In genomic region chr2:134120160-134120717, GRCh38 we compare ENCODE assay signal across 8 cellular contexts.
DNase-seq lines count a peak whose midpoint lies in the region; ATAC-seq and TF ChIP-seq lines count a peak whose summit lies in the region.

No MANE protein-coding gene starts in this region.

- no peak overlapping the region for H4K5ac ChIP-seq in mesendoderm (ENCODE audit: low read length)

- H3K9me3 ChIP-seq in Caco-2 (no peaks in the 10 kb centered on the region), HAP-1 (no peaks in the 10 kb centered on the region), Panc1 (ENCODE audit: control insufficient read depth, insufficient read depth, low read depth, low read length) (no peaks in the 10 kb centered on the region), upper lobe of right lung (no peaks in the 10 kb centered on the region)

- H3K27me3 ChIP-seq in Caco-2 (replicated peaks; ENCODE audit: control insufficient read depth, insufficient read depth, low read length) = no peaks in the 10 kb centered on the region
- H3K27me3 ChIP-seq in HAP-1 (ENCODE audit: low read depth) = no peaks in the 10 kb centered on the region
- peaks cover 7% of the 10 kb centered on the region for H3K27me3 ChIP-seq in Panc1 (ENCODE audit: control insufficient read depth, insufficient read depth, low read length)
- no peaks in the 10 kb centered on the region for H3K27me3 ChIP-seq in mesendoderm (ENCODE audit: insufficient read depth, low read length, poor library complexity)
- no peaks in the 10 kb centered on the region for H3K27me3 ChIP-seq in upper lobe of right lung

- no peaks in the 10 kb centered on the region for H3K9me3 Mint-ChIP-seq in Caco-2 (ENCODE audit: unreplicated experiment)

- peak overlapping the region; percentile 36 for H3K4me2 ChIP-seq in mesendoderm (ENCODE audit: low read length)

- H3K4me3 ChIP-seq in Caco-2 (ENCODE audit: low read depth, low read length) (peak overlapping the region; percentile 88), HAP-1 (peak overlapping the region; percentile 68), Panc1 (ENCODE audit: low read depth in 2 of 2, low read length in 2 of 2) (peak overlapping the region; percentile 73 to 74), choroid plexus epithelial cell (ENCODE audit: low read depth, low read length) (peak overlapping the region; percentile 76), mesendoderm (ENCODE audit: low read length) (peak overlapping the region; percentile 55), upper lobe of right lung (peak overlapping the region; percentile 98)

- H3K79me2 ChIP-seq in mesendoderm (ENCODE audit: control insufficient read depth, insufficient read depth, low read length) = peaks cover 38% of the 10 kb centered on the region

- H3K36me3 ChIP-seq in Caco-2 (ENCODE audit: control insufficient read depth, insufficient read depth, low read length) = no peaks in the 10 kb centered on the region
- no peaks in the 10 kb centered on the region for H3K36me3 ChIP-seq in HAP-1 (replicated peaks)
- H3K36me3 ChIP-seq in Panc1 (ENCODE audit: control insufficient read depth, insufficient read depth, low read length) = no peaks in the 10 kb centered on the region
- H3K36me3 ChIP-seq in mesendoderm (ENCODE audit: control insufficient read depth, insufficient read depth, low read length) = no peaks in the 10 kb centered on the region
- H3K36me3 ChIP-seq in upper lobe of right lung = no peaks in the 10 kb centered on the region

- peak overlapping the region; percentile 83 for H3K56ac ChIP-seq in mesendoderm (ENCODE audit: low read length)

- H3K27ac Mint-ChIP-seq in Caco-2 (ENCODE audit: unreplicated experiment) = peak overlapping the region; percentile 60

- no peak for TF ChIP-seq CTCF in Caco-2 (IDR thresholded peaks at IDR 0.05; ENCODE audit: insufficient read depth in 1 of 2, low read depth in 1 of 2, low read length in 1 of 2, severe bottlenecking in 1 of 2, unreplicated experiment in 1 of 2)
- TF ChIP-seq CTCF in Panc1 (IDR thresholded peaks at IDR 0.05) = no peak
- no peak for TF ChIP-seq CTCF in choroid plexus epithelial cell (conservative IDR thresholded peaks at IDR 0.05; ENCODE audit: low read depth, low read length)
- no peak for TF ChIP-seq CTCF in upper lobe of right lung (IDR thresholded peaks at IDR 0.05)

- H3K9ac ChIP-seq in mesendoderm (ENCODE audit: low read length) = peak overlapping the region; percentile 73

- CTCF ChIA-PET in Caco-2 (lab: Charles Lee) (interaction anchor here (0.8 to 3.2 kb wide), 6 partner anchors 88 to 331 kb away, joined by 4 to 42 read pairs (median 10); no protein-coding TSS in a partner anchor), Panc1 (lab: Charles Lee) (interaction anchor here (2.4 kb wide), 1 partner anchor 292 kb away, joined by 25 read pairs; no protein-coding TSS in a partner anchor)

- H3K4me3 Mint-ChIP-seq in Caco-2 (ENCODE audit: unreplicated experiment) = peak overlapping the region; percentile 74

- in situ Hi-C loops in HAP-1 (cut with MboI; ENCODE audit: low sequenced_read_pairs) (loop anchor here (10.0 kb wide), 1 partner anchor 115 kb away; no protein-coding TSS in a partner anchor), Panc1 (cut with HindIII; ENCODE audit: low pct_unique_long_range_greater_than_20kb, low sequenced_read_pairs) (no loop called here)

- ATAC-seq in Panc1 = peak; percentile 6
- no peak for ATAC-seq in upper lobe of right lung

- H3K4me1 ChIP-seq in Caco-2 (peaks cover 12% of the 10 kb centered on the region), HAP-1 (peaks cover 34% of the 10 kb centered on the region), Panc1 (ENCODE audit: control insufficient read depth, insufficient read depth, low read length) (peaks cover 10% of the 10 kb centered on the region), mesendoderm (ENCODE audit: control insufficient read depth, low read depth, low read length) (peaks cover 10% of the 10 kb centered on the region), upper lobe of right lung (peaks cover 38% of the 10 kb centered on the region)

- peak in 1 of 2 experiments; percentile 32 for DNase-seq in Caco-2
- DNase-seq in HAP-1 (ENCODE audit: low spot score in 2 of 2) = peak in 1 of 2 experiments; percentile 32
- DNase-seq in Panc1 (ENCODE audit: low read depth, low spot score) = no peak
- no peak for DNase-seq in choroid plexus epithelial cell (ENCODE audit: low read depth)
- peak; percentile 45 for DNase-seq in mesendoderm
- peak; percentile 70 for DNase-seq in upper lobe of right lung
- DNase-seq in cerebellar cortex (ENCODE audit: low spot score) = no peak
- no peak for DNase-seq in putamen (ENCODE audit: low spot score)

- H2BK15ac ChIP-seq in mesendoderm (replicated peaks; ENCODE audit: low read depth) = no peak overlapping the region

- H3K79me1 ChIP-seq in mesendoderm (ENCODE audit: low read length) = peaks cover 17% of the 10 kb centered on the region

- intact Hi-C loops in Caco-2 (cut with micrococcal nuclease; ENCODE audit: unreplicated experiment) = no loop called here
- intact Hi-C loops in Panc1 (cut with micrococcal nuclease; ENCODE audit: unreplicated experiment) = no loop called here
- intact Hi-C loops in upper lobe of right lung (cut with DNase I) = loop anchor here (10.0 kb wide), 1 partner anchor 75 kb away; no protein-coding TSS in a partner anchor

- H3K4me1 Mint-ChIP-seq in Caco-2 (ENCODE audit: low read depth, unreplicated experiment) = peaks cover 23% of the 10 kb centered on the region

- H4K8ac ChIP-seq in mesendoderm (ENCODE audit: low read depth, low read length) = no peak overlapping the region

- BruUV-seq in Caco-2 (replicated peaks; lab: Mats Ljungman, UMichigan) = no TSS peak
- no TSS peak for BruUV-seq in Panc1 (replicated peaks; lab: Mats Ljungman, UMichigan)

- peak overlapping the region; percentile 15 for H2BK120ac ChIP-seq in mesendoderm (ENCODE audit: low read depth, low read length)

- H2AK5ac ChIP-seq in mesendoderm (ENCODE audit: low read length) = no peak overlapping the region

- no peak overlapping the region for H3K27ac ChIP-seq in Panc1 (ENCODE audit: low read length)
- peak overlapping the region; percentile 87 for H3K27ac ChIP-seq in mesendoderm (ENCODE audit: low read depth, low read length)
- peak overlapping the region; percentile 86 for H3K27ac ChIP-seq in upper lobe of right lung

- H3K4ac ChIP-seq in mesendoderm (ENCODE audit: low read depth, low read length) = peak overlapping the region; percentile 83

- H3K18ac ChIP-seq in mesendoderm (ENCODE audit: low read length) = peak overlapping the region; percentile 96

- no peaks in the 10 kb centered on the region for H3K27me3 Mint-ChIP-seq in Caco-2 (ENCODE audit: insufficient read depth, unreplicated experiment)

- no CpG with 5 or more reads among the region's 72 CpGs for WGBS in mesendoderm (ENCODE audit: extremely low coverage, insufficient coverage, low lambda C conversion rate)

- H3K36me3 Mint-ChIP-seq in Caco-2 (ENCODE audit: insufficient read depth, unreplicated experiment) = peaks cover 10% of the 10 kb centered on the region

- no peak overlapping the region for H3K23ac ChIP-seq in mesendoderm (ENCODE audit: low read length)

- POLR2A ChIA-PET in Caco-2 (lab: Charles Lee) = no interaction called here
- POLR2A ChIA-PET in Panc1 (lab: Charles Lee) = no interaction called here

- no peak overlapping the region for H2BK5ac ChIP-seq in mesendoderm (ENCODE audit: low read length)

Comparison
In these comparisons a context has a peak if more than half of its experiments do, and no peak if none do; other contexts are left out.
1. DNase-seq: peak in mesendoderm (single experiment) and upper lobe of right lung (single experiment); none in Panc1 (single experiment), choroid plexus epithelial cell (single experiment), cerebellar cortex (single experiment) and putamen (single experiment).
2. Peak in every context shown above with its lines, with median percentiles within 50 percentile points of each other: H3K4me3 ChIP-seq.